ENCODE assay signal across 8 cellular contexts in the genomic region with DNA sequence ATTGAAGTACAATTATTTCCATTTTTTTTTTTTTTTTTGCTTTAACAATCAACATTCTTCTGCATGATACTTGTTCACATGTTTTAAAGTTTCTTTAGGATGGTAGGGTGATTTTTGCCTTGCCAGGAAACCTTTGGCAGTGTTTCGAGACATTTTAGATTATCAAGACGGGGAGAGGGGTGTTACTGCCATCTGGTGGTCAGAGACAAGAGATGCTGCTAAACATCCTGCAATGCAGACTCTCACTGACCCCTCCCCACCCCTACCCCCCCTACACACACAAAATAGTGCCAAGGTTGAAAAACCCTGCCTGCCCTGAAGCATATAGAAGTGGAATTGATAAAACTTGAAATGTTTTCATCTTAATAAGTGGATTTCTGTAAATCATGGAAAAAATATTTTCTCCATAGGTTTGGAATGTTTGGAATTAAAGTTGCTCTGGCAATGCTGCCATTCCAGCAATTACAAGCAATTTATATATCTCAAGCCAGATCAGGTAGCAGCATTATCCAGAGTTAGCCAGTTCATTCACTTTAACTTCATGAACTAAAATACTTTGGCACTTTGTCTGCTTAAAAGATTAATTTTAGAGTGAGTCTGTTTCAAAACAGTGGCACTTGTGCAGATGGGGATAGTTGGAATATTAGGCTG.
A peak's percentile ranks its signal among the peaks of the same experiment; 100 is the strongest.
DNase-seq lines count a peak whose midpoint lies in the region; ATAC-seq and TF ChIP-seq lines count a peak whose summit lies in the region.

No MANE protein-coding gene starts in this region.

- H3K27me3 Mint-ChIP-seq in activated CD4-positive, alpha-beta T cell treated with anti-CD3 and anti-CD28 coated beads, Interleukin-2, amount 10 ng/mL, durations not matched to agents 24 days and 14 days, result no peaks in the 10 kb centered on the region
- no peaks in the 10 kb centered on the region for H3K27me3 Mint-ChIP-seq in naive thymus-derived CD4-positive, alpha-beta T cell

- CTCF ChIA-PET in AG04449 (lab: Yijun Ruan, JAX), result interaction anchor here (0.6 to 1.6 kb wide), 23 partner anchors 9 to 1570 kb away, joined by 3 to 12 read pairs (median 4); a partner anchor contains a TSS
- CTCF ChIA-PET in naive thymus-derived CD4-positive, alpha-beta T cell (lab: Charles Lee), result interaction anchor here (0.6 to 1.3 kb wide), 4 partner anchors 74 to 1264 kb away, joined by 3 to 5 read pairs (median 4); no protein-coding TSS in a partner anchor

- peak; percentile 17 for DNase-seq in AG04449 (ENCODE audit: low read depth, low spot score)
- DNase-seq in NCI-H2227 (lab: John Stamatoyannopoulos, UW; ENCODE audit: unreplicated experiment), result peak; percentile 78
- peak; percentile 81 for DNase-seq in activated CD4-positive, alpha-beta T cell treated with anti-CD3 and anti-CD28 coated beads, Interleukin-2, amount 10 ng/mL, durations not matched to agents 24 days and 14 days
- DNase-seq in erythroblast (lab: John Stamatoyannopoulos, UW), result peak; percentile 69 to 75
- DNase-seq in naive thymus-derived CD4-positive, alpha-beta T cell, result peak in 7 of 9 donors; percentile 18 to 63 (median 53)
- no peak for DNase-seq in tibial artery

- ATAC-seq in HG02981 (IDR thresholded peaks at IDR 0.05; ENCODE audit: unreplicated experiment), result peak; percentile 80
- peak; percentile 88 for ATAC-seq in naive thymus-derived CD4-positive, alpha-beta T cell

- H3K4me3 ChIP-seq in AG04449 (ENCODE audit: low read depth, low read length) (no peak overlapping the region), GM12875 (ENCODE audit: low read depth, low read length) (no peak overlapping the region), tibial artery (no peak overlapping the region)
- no peak overlapping the region for H3K4me3 ChIP-seq in naive thymus-derived CD4-positive, alpha-beta T cell (ENCODE audit: low read length)

- no peaks in the 10 kb centered on the region for H3K4me1 ChIP-seq in naive thymus-derived CD4-positive, alpha-beta T cell (ENCODE audit: control insufficient read depth in 2 of 2, insufficient read depth in 2 of 2, low read length in 2 of 2)
- H3K4me1 ChIP-seq in tibial artery, result no peaks in the 10 kb centered on the region

- peak; percentile 77 for TF ChIP-seq CTCF in AG04449 (IDR thresholded peaks at IDR 0.05; ENCODE audit: insufficient read depth, low read length, missing control alignments)
- peak; percentile 71 for TF ChIP-seq CTCF in GM12875 (IDR thresholded peaks at IDR 0.05; ENCODE audit: borderline replicate concordance, insufficient read depth, low read depth, low read length)
- peak; percentile 47 to 64 for TF ChIP-seq CTCF in tibial artery (IDR thresholded peaks at IDR 0.05)

- TF ChIP-seq POLR2A in erythroblast (IDR thresholded peaks at IDR 0.05; ENCODE audit: low read length), result no peak

- H3K27ac Mint-ChIP-seq in activated CD4-positive, alpha-beta T cell treated with anti-CD3 and anti-CD28 coated beads, Interleukin-2, amount 10 ng/mL, durations not matched to agents 24 days and 14 days, result no peak overlapping the region
- H3K27ac Mint-ChIP-seq in naive thymus-derived CD4-positive, alpha-beta T cell, result no peak overlapping the region

- no peaks in the 10 kb centered on the region for H3K36me3 ChIP-seq in naive thymus-derived CD4-positive, alpha-beta T cell (ENCODE audit: control insufficient read depth in 2 of 3, insufficient read depth in 3 of 3, low read length in 3 of 3)
- no peaks in the 10 kb centered on the region for H3K36me3 ChIP-seq in tibial artery

- POLR2A ChIA-PET in AG04449 (lab: Yijun Ruan, JAX), result no interaction called here
- POLR2A ChIA-PET in naive thymus-derived CD4-positive, alpha-beta T cell (lab: Charles Lee), result no interaction called here

- no peaks in the 10 kb centered on the region for H3K4me1 Mint-ChIP-seq in activated CD4-positive, alpha-beta T cell treated with anti-CD3 and anti-CD28 coated beads, Interleukin-2, amount 10 ng/mL, durations not matched to agents 24 days and 14 days
- peaks cover 0 to 4% (median 0%) of the 10 kb centered on the region in 7 donors for H3K4me1 Mint-ChIP-seq in naive thymus-derived CD4-positive, alpha-beta T cell

- no peak overlapping the region for H3K27ac ChIP-seq in naive thymus-derived CD4-positive, alpha-beta T cell (ENCODE audit: low read depth, low read length)
- H3K27ac ChIP-seq in tibial artery, result no peak overlapping the region

- H3K9me3 ChIP-seq in naive thymus-derived CD4-positive, alpha-beta T cell (ENCODE audit: control insufficient read depth in 2 of 3, low read length in 3 of 3), result no peaks in the 10 kb centered on the region
- no peaks in the 10 kb centered on the region for H3K9me3 ChIP-seq in tibial artery

- intact Hi-C loops in activated CD4-positive, alpha-beta T cell treated with anti-CD3 and anti-CD28 coated beads, Interleukin-2, amount 10 ng/mL, durations not matched to agents 24 days and 14 days (cut with micrococcal nuclease), result loop anchor here (1.0 to 10.0 kb wide), 3 partner anchors 34 to 1265 kb away; no protein-coding TSS in a partner anchor
- intact Hi-C loops in naive thymus-derived CD4-positive, alpha-beta T cell (cut with micrococcal nuclease), result loop anchor here (1.0 to 5.0 kb wide), 8 partner anchors 34 to 1263 kb away; no protein-coding TSS in a partner anchor
- intact Hi-C loops in tibial artery (cut with DNase I; ENCODE audit: low total_unique reads), result loop anchor here (5.0 kb wide), 1 partner anchor 77 kb away; no protein-coding TSS in a partner anchor

- peaks cover 5% of the 10 kb centered on the region for H3K36me3 Mint-ChIP-seq in activated CD4-positive, alpha-beta T cell treated with anti-CD3 and anti-CD28 coated beads, Interleukin-2, amount 10 ng/mL, durations not matched to agents 24 days and 14 days (ENCODE audit: low read depth)
- peaks cover 2 to 22% (median 12%) of the 10 kb centered on the region in 5 donors for H3K36me3 Mint-ChIP-seq in naive thymus-derived CD4-positive, alpha-beta T cell

- H3K9me3 Mint-ChIP-seq in activated CD4-positive, alpha-beta T cell treated with anti-CD3 and anti-CD28 coated beads, Interleukin-2, amount 10 ng/mL, durations not matched to agents 24 days and 14 days, result no peaks in the 10 kb centered on the region
- no peaks in the 10 kb centered on the region for H3K9me3 Mint-ChIP-seq in naive thymus-derived CD4-positive, alpha-beta T cell

- H3K27me3 ChIP-seq in naive thymus-derived CD4-positive, alpha-beta T cell (ENCODE audit: control insufficient read depth in 2 of 2, insufficient read depth in 2 of 2, low read length in 2 of 2), result no peaks in the 10 kb centered on the region
- H3K27me3 ChIP-seq in tibial artery, result no peaks in the 10 kb centered on the region

- no peak overlapping the region for H3K4me3 Mint-ChIP-seq in activated CD4-positive, alpha-beta T cell treated with anti-CD3 and anti-CD28 coated beads, Interleukin-2, amount 10 ng/mL, durations not matched to agents 24 days and 14 days
- no peak overlapping the region for H3K4me3 Mint-ChIP-seq in naive thymus-derived CD4-positive, alpha-beta T cell

Comparison
In these comparisons a context has a peak if more than half of its experiments do, and no peak if none do; other contexts are left out.
1. DNase-seq: peak in AG04449 (single experiment), NCI-H2227 (single experiment), activated CD4-positive, alpha-beta T cell treated with anti-CD3 and anti-CD28 coated beads, Interleukin-2, amount 10 ng/mL, durations not matched to agents 24 days and 14 days (single experiment), erythroblast (2 of 2) and naive thymus-derived CD4-positive, alpha-beta T cell (7 of 9); none in tibial artery (0 of 2).
2. Peak in every context shown above with its lines, with median percentiles within 50 percentile points of each other: CTCF ChIP-seq.